ENCODE assay signal across 10 cellular contexts in genomic region chr4:121155893-121156292, GRCh38. TPM values are rescaled to one million over a fixed set of nuclear protein-coding genes. Genes with fewer than 3 reads are reported as not detected.
A peak's percentile ranks its signal among the peaks of the same experiment; 100 is the strongest.
DNase-seq lines count a peak whose midpoint lies in the region; ATAC-seq and TF ChIP-seq lines count a peak whose summit lies in the region.
"Had no signal": no experiment of that assay in that cellular context is flagged by ENCODE, and none has a peak within 500 bp of the region (broad histone marks: within the 10 kb centered on the region; RNA-seq: fewer than 3 reads in every experiment).

No MANE protein-coding gene starts in this region.

- no peaks in the 10 kb centered on the region for H3K9me3 ChIP-seq in CD4-positive, CD25-positive, alpha-beta regulatory T cell (ENCODE audit: control insufficient read depth in 2 of 2, low read length in 2 of 2)
- H3K9me3 ChIP-seq in IMR-90 (ENCODE audit: control insufficient read depth, insufficient read depth, low read length) = no peaks in the 10 kb centered on the region
- H3K9me3 ChIP-seq in mucosa of descending colon = no peaks in the 10 kb centered on the region

- BruUV-seq in IMR-90 (replicated peaks; lab: Mats Ljungman, UMichigan) = no TSS peak

- H4K5ac ChIP-seq in IMR-90 (ENCODE audit: low read depth, low read length) = no peak overlapping the region; the same call in 1 of the 2 replicates

- ATAC-seq in CD4-positive, CD25-positive, alpha-beta regulatory T cell (ENCODE audit: low read depth in 2 of 2) = no peak
- ATAC-seq in IMR-90 (ENCODE audit: low read depth) = peak; percentile 88
- peak; percentile 44 for ATAC-seq in mucosa of descending colon
- no peak for ATAC-seq in HG02588 (IDR thresholded peaks at IDR 0.05; ENCODE audit: unreplicated experiment)

- no peaks in the 10 kb centered on the region for H3K36me3 Mint-ChIP-seq in CD4-positive, CD25-positive, alpha-beta regulatory T cell
- no peaks in the 10 kb centered on the region for H3K36me3 Mint-ChIP-seq in brain

- intact Hi-C loops in IMR-90 (cut with micrococcal nuclease) (no loop called here), mucosa of descending colon (cut with DNase I, micrococcal nuclease) (no loop called here)

- H3K23ac ChIP-seq in IMR-90 (ENCODE audit: low read depth, low read length) = peak overlapping the region; percentile 85; the same call in 1 of the 2 replicates

- peaks cover 21 to 59% (median 38%) of the 10 kb centered on the region in 4 donors for H3K4me1 Mint-ChIP-seq in CD4-positive, CD25-positive, alpha-beta regulatory T cell
- H3K4me1 Mint-ChIP-seq in brain = peaks cover 20% of the 10 kb centered on the region

- no peak overlapping the region for H4K91ac ChIP-seq in IMR-90 (ENCODE audit: insufficient read depth, low read depth, low read length)

- H3K4me2 ChIP-seq in IMR-90 (ENCODE audit: low read depth, low read length) = peak overlapping the region; percentile 68; the same call in 1 of the 2 replicates

- H3K9ac ChIP-seq in IMR-90 (ENCODE audit: low read depth, low read length) = no peak overlapping the region; the same call in 1 of the 2 replicates

- peak overlapping the region; percentile 88 for H2BK5ac ChIP-seq in IMR-90 (ENCODE audit: low read depth, low read length, poor library complexity, severe bottlenecking)

- DNase-seq in CD4-positive, CD25-positive, alpha-beta regulatory T cell = no peak
- peak; percentile 94 for DNase-seq in IMR-90
- DNase-seq in mucosa of descending colon = no peak
- DNase-seq in NCI-H2171 (lab: John Stamatoyannopoulos, UW) = no peak
- no peak for DNase-seq in GM20000 (ENCODE audit: low spot score)
- DNase-seq in DMS153 treated with DMSO at 0.1 percent for 48 hours (lab: John Stamatoyannopoulos, UW; ENCODE audit: unreplicated experiment) = no peak
- DNase-seq: stimulated activated CD4-positive, alpha-beta T cell treated with anti-CD3 and anti-CD28 coated beads, Interleukin-1b, Interleukin-23, amount 100 ng/mL, for 48 hours had no signal

- dilution Hi-C loops in IMR-90 (cut with HindIII; ENCODE audit: low sequenced_read_pairs, unreplicated experiment) = no loop called here

- H4K20me1 ChIP-seq in IMR-90 (ENCODE audit: insufficient read depth, low read length) = no peaks in the 10 kb centered on the region

- no peak overlapping the region for H3K14ac ChIP-seq in IMR-90 (replicated peaks; ENCODE audit: low read depth, low read length)

- no peak for TF ChIP-seq CTCF in IMR-90 (conservative IDR thresholded peaks at IDR 0.05; ENCODE audit: low read depth, low read length)
- TF ChIP-seq CTCF in brain (conservative IDR thresholded peaks at IDR 0.05) = no peak
- TF ChIP-seq CTCF in mucosa of descending colon (IDR thresholded peaks at IDR 0.05) = no peak
- no peak for TF ChIP-seq CTCF in GM20000 (IDR thresholded peaks at IDR 0.05; ENCODE audit: extremely low read depth, missing control alignments)

- no peak overlapping the region for H3K27ac ChIP-seq in CD4-positive, CD25-positive, alpha-beta regulatory T cell (ENCODE audit: insufficient read depth, low read length, poor library complexity, severe bottlenecking)
- H3K27ac ChIP-seq in IMR-90 (ENCODE audit: insufficient read depth, low read length) = no peak overlapping the region
- H3K27ac ChIP-seq: cardiac muscle cell had no signal

- H3K79me1 ChIP-seq in IMR-90 (ENCODE audit: low read depth in 1 of 2, low read length in 2 of 2) = no peaks in the 10 kb centered on the region

- H2BK120ac ChIP-seq in IMR-90 (ENCODE audit: low read depth, low read length) = peak overlapping the region; percentile 84; the same call in 1 of the 2 replicates

- no peaks in the 10 kb centered on the region for H3K27me3 ChIP-seq in CD4-positive, CD25-positive, alpha-beta regulatory T cell (ENCODE audit: control insufficient read depth, insufficient read depth, low read length)
- no peaks in the 10 kb centered on the region for H3K27me3 ChIP-seq in IMR-90 (ENCODE audit: control insufficient read depth, insufficient read depth, low read length)

- H3K4me3 Mint-ChIP-seq in CD4-positive, CD25-positive, alpha-beta regulatory T cell = peak overlapping the region in 3 of 4 donors; percentile 52 to 96 (median 52)
- peak overlapping the region in 4 of 5 experiments; percentile 51 to 89 (median 86) for H3K4me3 Mint-ChIP-seq in brain

- TF ChIP-seq RAD21 in IMR-90 (IDR thresholded peaks at IDR 0.05; ENCODE audit: low read length) = no peak

- POLR2A ChIA-PET in IMR-90 (lab: Charles Lee; ENCODE audit: unreplicated experiment) = no interaction called here

- no peaks in the 10 kb centered on the region for H3K36me3 ChIP-seq in CD4-positive, CD25-positive, alpha-beta regulatory T cell (ENCODE audit: control insufficient read depth, insufficient read depth, low read length)
- H3K36me3 ChIP-seq in IMR-90 (ENCODE audit: control insufficient read depth, insufficient read depth, low read length) = no peaks in the 10 kb centered on the region
- H3K36me3 ChIP-seq in mucosa of descending colon (ENCODE audit: low read depth) = no peaks in the 10 kb centered on the region
- H3K36me3 ChIP-seq: cardiac muscle cell had no signal

- H2AK9ac ChIP-seq in IMR-90 (replicated peaks; ENCODE audit: low read depth, low read length, poor library complexity) = no peak overlapping the region

- no peaks in the 10 kb centered on the region for H3K27me3 Mint-ChIP-seq in CD4-positive, CD25-positive, alpha-beta regulatory T cell
- peaks cover 12% of the 10 kb centered on the region for H3K27me3 Mint-ChIP-seq in brain

- H2AK5ac ChIP-seq in IMR-90 (ENCODE audit: low read depth, low read length) = no peak overlapping the region

- H3K27ac Mint-ChIP-seq in CD4-positive, CD25-positive, alpha-beta regulatory T cell = peak overlapping the region; percentile 10 to 84 (median 49)
- H3K27ac Mint-ChIP-seq in brain = peak overlapping the region in 1 of 5 experiments; percentile 23

- peak overlapping the region; percentile 14; the same call in 1 of the 2 replicates for H3K56ac ChIP-seq in IMR-90 (ENCODE audit: extremely low read depth, insufficient read depth, low read length)

- H3K9me3 Mint-ChIP-seq in CD4-positive, CD25-positive, alpha-beta regulatory T cell = peaks cover 0 to 3% (median 0%) of the 10 kb centered on the region in 7 donors
- no peaks in the 10 kb centered on the region for H3K9me3 Mint-ChIP-seq in brain

- H3K4me1 ChIP-seq in CD4-positive, CD25-positive, alpha-beta regulatory T cell (ENCODE audit: control insufficient read depth, insufficient read depth, low read length, poor library complexity, severe bottlenecking) = peaks cover 35% of the 10 kb centered on the region
- no peaks in the 10 kb centered on the region for H3K4me1 ChIP-seq in IMR-90 (ENCODE audit: control insufficient read depth, insufficient read depth, low read length)
- no peaks in the 10 kb centered on the region for H3K4me1 ChIP-seq in mucosa of descending colon (ENCODE audit: low read depth)

- no peak overlapping the region for H2BK20ac ChIP-seq in IMR-90 (ENCODE audit: low read depth, low read length)

- in situ Hi-C loops in IMR-90 (cut with MboI; ENCODE audit: low sequenced_read_pairs) = no loop called here

- H3K4me3 ChIP-seq in CD4-positive, CD25-positive, alpha-beta regulatory T cell (ENCODE audit: low read depth, low read length) = no peak overlapping the region
- H3K4me3 ChIP-seq in IMR-90 (ENCODE audit: insufficient read depth, low read depth, low read length) = peak overlapping the region; percentile 22; the same call in 1 of the 2 replicates
- no peak overlapping the region for H3K4me3 ChIP-seq in mucosa of descending colon

- CTCF ChIA-PET in IMR-90 (lab: Yijun Ruan, JAX) = no interaction called here

- H3K4ac ChIP-seq in IMR-90 (ENCODE audit: low read depth, low read length) = peak overlapping the region; percentile 52; the same call in 1 of the 2 replicates

- no peak overlapping the region for H2BK15ac ChIP-seq in IMR-90 (ENCODE audit: low read depth, low read length)

- H3K9me1 ChIP-seq in IMR-90 (ENCODE audit: insufficient read depth, low read length) = no peaks in the 10 kb centered on the region

- H4K8ac ChIP-seq in IMR-90 (ENCODE audit: low read depth in 2 of 2, low read length in 2 of 2) = peak overlapping the region in 1 of 2 experiments; percentile 81; a peak in 1 of 4 replicates

- TF ChIP-seq POLR2A in IMR-90 (IDR thresholded peaks at IDR 0.05; ENCODE audit: low read depth, low read length) = no peak

- WGBS in IMR-90 (ENCODE audit: extremely low coverage in 2 of 2, insufficient read length in 1 of 2), 2 experiments = 40% methylated on average over 2 of the region's 3 CpGs; no CpG with 5 or more reads in 1 of the 2 experiments

- H3K18ac ChIP-seq in IMR-90 (ENCODE audit: low read depth, low read length) = no peak overlapping the region

- H2AFZ ChIP-seq in IMR-90 (replicated peaks; ENCODE audit: low read length, poor library complexity) = no peak overlapping the region

TF ChIP-seq in IMR-90, 13 proteins besides CTCF, POLR2A, EP300 and RAD21 (continues in another document):
- TF ChIP-seq MAFK (IDR thresholded peaks at IDR 0.05; ENCODE audit: low read depth, low read length) (peak; percentile 74), MAZ (IDR thresholded peaks at IDR 0.05; ENCODE audit: borderline replicate concordance, low read depth, low read length) (no peak), CHD1 (IDR thresholded peaks at IDR 0.05; ENCODE audit: low read depth, low read length) (no peak), BHLHE40 (IDR thresholded peaks at IDR 0.05; ENCODE audit: low read depth, low read length) (peak; percentile 68), MXI1 (IDR thresholded peaks at IDR 0.05; ENCODE audit: borderline replicate concordance, low read depth, low read length) (no peak), NFE2L2 (IDR thresholded peaks at IDR 0.05; ENCODE audit: low read depth, low read length) (peak; percentile 98), RFX5 (IDR thresholded peaks at IDR 0.05; ENCODE audit: low read depth, low read length) (no peak), CEBPB (IDR thresholded peaks at IDR 0.05; ENCODE audit: low read depth, low read length) (peak; percentile 95), FOS (IDR thresholded peaks at IDR 0.05; ENCODE audit: low read depth, low read length) (peak; percentile 63)

RNA-seq across cellular contexts. Expression of gene TNIP3, which starts 8.2 kb away (rescaled TPM):
- total RNA-seq in CD4-positive, CD25-positive, alpha-beta regulatory T cell = 1.3 TPM
- 1 to 10 TPM; 1.5 to 2.0 (median 1.7) TPM for polyA plus RNA-seq in CD4-positive, CD25-positive, alpha-beta regulatory T cell
- total RNA-seq in IMR-90 (2012; rRNA removed) (0.18 and 0.28 TPM in 2 replicates), mucosa of descending colon (1 to 10 TPM in 2 of 3 donors, under 1 TPM in 1; 0.38 to 2.0 (median 1.1) TPM)
- polyA plus RNA-seq in IMR-90 (2012; rRNA removed) (0.10 TPM in 2 replicates), brain (ENCODE audit: insufficient read depth, low read depth, low replicate concordance) (not detected)
- polyA plus RNA-seq in IMR-90 (2012; cell fraction: cytosol; rRNA removed) = 0.03 and 0.09 TPM in 2 replicates
- polyA plus RNA-seq in IMR-90 (2012; cell fraction: nucleus; rRNA removed; ENCODE audit: low replicate concordance) = 0.07 TPM in 1 of 2 replicates, not detected in the other
- total RNA-seq: cardiac muscle cell had no signal
- polyA plus RNA-seq: cardiac muscle cell had no signal

Comparison
In these comparisons a context has a peak if more than half of its experiments do, and no peak if none do; other contexts are left out.
1. ATAC-seq: peak in IMR-90 (single experiment) and mucosa of descending colon (single experiment); none in CD4-positive, CD25-positive, alpha-beta regulatory T cell (0 of 2) and HG02588 (single experiment).